9 cellular contexts compared by ENCODE assay signal in the genomic region with DNA sequence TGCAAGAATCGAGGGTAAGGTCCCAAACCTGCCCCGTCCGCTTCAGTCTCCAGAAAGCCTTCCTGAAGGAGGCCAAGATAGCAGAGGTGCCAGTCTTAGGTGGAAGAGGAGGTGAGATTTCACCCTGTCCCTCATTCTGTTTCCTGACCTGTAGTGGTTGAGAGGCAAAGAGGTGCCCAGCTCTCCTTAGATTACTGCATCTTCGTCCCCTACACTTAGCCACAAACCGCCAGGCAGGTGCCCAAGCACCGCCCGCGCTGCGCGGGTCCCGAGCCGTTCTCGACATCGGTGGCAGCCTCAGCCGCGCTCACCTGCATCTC. TPM values are rescaled to one million over a fixed set of nuclear protein-coding genes. Genes with fewer than 3 reads are reported as not detected.
DNase-seq lines count a peak whose midpoint lies in the region; ATAC-seq and TF ChIP-seq lines count a peak whose summit lies in the region.
"Had no signal": no experiment of that assay in that cellular context is flagged by ENCODE, and none has a peak within 500 bp of the region (broad histone marks: within the 10 kb centered on the region; RNA-seq: fewer than 3 reads in every experiment).

No MANE protein-coding gene starts in this region.

- CTCF ChIA-PET in BJ (lab: Yijun Ruan, JAX): interaction anchor here (0.6 to 7.8 kb wide), 52 partner anchors 8 to 257 kb away, joined by 3 to 164 read pairs (median 7); a partner anchor contains a TSS

- H3K4me1 Mint-ChIP-seq in activated T-helper 1 cell treated with anti-CD3 and anti-CD28 coated beads, Interleukin-12 subunit alpha, Interleukin-12 subunit beta, Interleukin-2, Interleukin-4 antibody, amounts not matched to agents 30 ng/mL and 10 ng/mL and 1 ng/mL, durations not matched to agents 14 hours and 24 hours and 36 hours (ENCODE audit: low read depth): peaks cover 11% of the 10 kb centered on the region
- H3K4me1 Mint-ChIP-seq in endothelial cell (ENCODE audit: unreplicated experiment): peaks cover 4% of the 10 kb centered on the region

- H3K4me3 ChIP-seq in BJ (ENCODE audit: low read depth, low read length) (peak overlapping the region; percentile 45), HFF-Myc (replicated peaks; ENCODE audit: low read depth, low read length) (peak overlapping the region; percentile 12), mesodermal cell (ENCODE audit: extremely low read depth, insufficient read depth, low read length, poor library complexity, severe bottlenecking) (peak overlapping the region; percentile 29)

- no peak for ATAC-seq in activated CD4-positive, CD25-positive, alpha-beta regulatory T cell treated with anti-CD3 and anti-CD28 coated beads, Interleukin-2, amount 50 U/mL, for 24 hours

- H3K27ac Mint-ChIP-seq in activated T-helper 1 cell treated with anti-CD3 and anti-CD28 coated beads, Interleukin-12 subunit alpha, Interleukin-12 subunit beta, Interleukin-2, Interleukin-4 antibody, amounts not matched to agents 30 ng/mL and 10 ng/mL and 1 ng/mL, durations not matched to agents 14 hours and 24 hours and 36 hours: peak overlapping the region; percentile 23
- H3K27ac Mint-ChIP-seq in endothelial cell (ENCODE audit: unreplicated experiment): no peak overlapping the region

- H3K4me3 Mint-ChIP-seq in activated T-helper 1 cell treated with anti-CD3 and anti-CD28 coated beads, Interleukin-12 subunit alpha, Interleukin-12 subunit beta, Interleukin-2, Interleukin-4 antibody, amounts not matched to agents 30 ng/mL and 10 ng/mL and 1 ng/mL, durations not matched to agents 14 hours and 24 hours and 36 hours: peak overlapping the region; percentile 81
- H3K4me3 Mint-ChIP-seq in endothelial cell (ENCODE audit: unreplicated experiment): no peak overlapping the region

- intact Hi-C loops in activated T-helper 1 cell treated with anti-CD3 and anti-CD28 coated beads, Interleukin-12 subunit alpha, Interleukin-12 subunit beta, Interleukin-2, Interleukin-4 antibody, amounts not matched to agents 30 ng/mL and 10 ng/mL and 1 ng/mL, durations not matched to agents 14 hours and 24 hours and 36 hours (cut with micrococcal nuclease): loop anchor here (1.0 kb wide), 6 partner anchors 23 to 198 kb away; no protein-coding TSS in a partner anchor

- no peaks in the 10 kb centered on the region for H3K9me3 ChIP-seq in mesodermal cell (ENCODE audit: control insufficient read depth, low read length)

- no peaks in the 10 kb centered on the region for H3K9me3 Mint-ChIP-seq in activated T-helper 1 cell treated with anti-CD3 and anti-CD28 coated beads, Interleukin-12 subunit alpha, Interleukin-12 subunit beta, Interleukin-2, Interleukin-4 antibody, amounts not matched to agents 30 ng/mL and 10 ng/mL and 1 ng/mL, durations not matched to agents 14 hours and 24 hours and 36 hours
- no peaks in the 10 kb centered on the region for H3K9me3 Mint-ChIP-seq in endothelial cell (ENCODE audit: unreplicated experiment)
- H3K9me3 Mint-ChIP-seq: activated naive CD4-positive, alpha-beta T cell treated with anti-CD3 and anti-CD28 coated beads, Interleukin-2, amount 50 U/mL, for 72 hours had no signal

- H3K4me1 ChIP-seq in mesodermal cell (ENCODE audit: control insufficient read depth, insufficient read depth, low read length, poor library complexity, severe bottlenecking): peaks cover 11% of the 10 kb centered on the region

- H3K36me3 ChIP-seq in BJ (ENCODE audit: control insufficient read depth, insufficient read depth, low read length) (no peaks in the 10 kb centered on the region), mesodermal cell (ENCODE audit: control insufficient read depth, insufficient read depth, low read length) (no peaks in the 10 kb centered on the region)

- no peaks in the 10 kb centered on the region for H3K36me3 Mint-ChIP-seq in activated T-helper 1 cell treated with anti-CD3 and anti-CD28 coated beads, Interleukin-12 subunit alpha, Interleukin-12 subunit beta, Interleukin-2, Interleukin-4 antibody, amounts not matched to agents 30 ng/mL and 10 ng/mL and 1 ng/mL, durations not matched to agents 14 hours and 24 hours and 36 hours (ENCODE audit: low read depth)
- no peaks in the 10 kb centered on the region for H3K36me3 Mint-ChIP-seq in endothelial cell (ENCODE audit: low read depth, unreplicated experiment)
- H3K36me3 Mint-ChIP-seq: activated naive CD4-positive, alpha-beta T cell treated with anti-CD3 and anti-CD28 coated beads, Interleukin-2, amount 50 U/mL, for 72 hours had no signal

- TF ChIP-seq CTCF in BJ (IDR thresholded peaks at IDR 0.05; ENCODE audit: insufficient read depth, low read depth, low read length) (no peak), HFF-Myc (IDR thresholded peaks at IDR 0.05; ENCODE audit: low read depth, low read length, missing control alignments) (no peak), endothelial cell (IDR thresholded peaks at IDR 0.05; ENCODE audit: unreplicated experiment) (no peak)

- WGBS in mesodermal cell (ENCODE audit: insufficient coverage in 2 of 2), 2 experiments: 9 to 18% methylated on average over 7 to 16 of the region's 16 CpGs

- POLR2A ChIA-PET in BJ (lab: Charles Lee): no interaction called here

- peaks cover 62% of the 10 kb centered on the region for H3K27me3 Mint-ChIP-seq in activated T-helper 1 cell treated with anti-CD3 and anti-CD28 coated beads, Interleukin-12 subunit alpha, Interleukin-12 subunit beta, Interleukin-2, Interleukin-4 antibody, amounts not matched to agents 30 ng/mL and 10 ng/mL and 1 ng/mL, durations not matched to agents 14 hours and 24 hours and 36 hours (ENCODE audit: insufficient read depth)
- peaks cover 23% of the 10 kb centered on the region for H3K27me3 Mint-ChIP-seq in endothelial cell (ENCODE audit: unreplicated experiment)

- no peak overlapping the region for H3K27ac ChIP-seq in mesodermal cell (ENCODE audit: low read depth, low read length, severe bottlenecking)

- peaks cover 64% of the 10 kb centered on the region for H3K27me3 ChIP-seq in BJ (ENCODE audit: control insufficient read depth, insufficient read depth, low read length)

- no peak for DNase-seq in BJ (ENCODE audit: low read depth)
- DNase-seq in HFF-Myc (ENCODE audit: extremely low read depth, low read depth): no peak
- no peak for DNase-seq in activated T-helper 1 cell treated with anti-CD3 and anti-CD28 coated beads, Interleukin-12 subunit alpha, Interleukin-12 subunit beta, Interleukin-2, Interleukin-4 antibody, amounts not matched to agents 30 ng/mL and 10 ng/mL and 1 ng/mL, durations not matched to agents 14 hours and 24 hours and 36 hours (ENCODE audit: low spot score)
- no peak for DNase-seq in NCI-H146 treated with DMSO at 0.1 percent for 48 hours (lab: John Stamatoyannopoulos, UW; ENCODE audit: unreplicated experiment)
- no peak for DNase-seq in NCI-H774 (lab: John Stamatoyannopoulos, UW)
- no peak for DNase-seq in endothelial cell (ENCODE audit: low spot score)

RNA-seq across cellular contexts. Expression of a gene that starts 23.8 kb away (rescaled TPM):
- polyA plus RNA-seq in BJ (2011; rRNA removed): 13.9 and 17.6 TPM in 2 replicates
- 21.4 and 22.4 TPM in 2 replicates for polyA minus RNA-seq in BJ (2011; rRNA and poly(A)+ RNA removed)
- total RNA-seq in activated T-helper 1 cell treated with anti-CD3 and anti-CD28 coated beads, Interleukin-12 subunit alpha, Interleukin-12 subunit beta, Interleukin-2, Interleukin-4 antibody, amounts not matched to agents 30 ng/mL and 10 ng/mL and 1 ng/mL, durations not matched to agents 14 hours and 24 hours and 36 hours: 116 and 134 TPM in 2 replicates
- polyA plus RNA-seq in mesodermal cell (2013, experiment 1 of 2): 49.3 TPM
- 40.9 TPM for polyA plus RNA-seq in mesodermal cell (2013, experiment 2 of 2)
- 64.5 TPM for total RNA-seq in endothelial cell (ENCODE audit: unreplicated experiment)
